ENCODE assay signal across 12 cellular contexts in the genomic region with DNA sequence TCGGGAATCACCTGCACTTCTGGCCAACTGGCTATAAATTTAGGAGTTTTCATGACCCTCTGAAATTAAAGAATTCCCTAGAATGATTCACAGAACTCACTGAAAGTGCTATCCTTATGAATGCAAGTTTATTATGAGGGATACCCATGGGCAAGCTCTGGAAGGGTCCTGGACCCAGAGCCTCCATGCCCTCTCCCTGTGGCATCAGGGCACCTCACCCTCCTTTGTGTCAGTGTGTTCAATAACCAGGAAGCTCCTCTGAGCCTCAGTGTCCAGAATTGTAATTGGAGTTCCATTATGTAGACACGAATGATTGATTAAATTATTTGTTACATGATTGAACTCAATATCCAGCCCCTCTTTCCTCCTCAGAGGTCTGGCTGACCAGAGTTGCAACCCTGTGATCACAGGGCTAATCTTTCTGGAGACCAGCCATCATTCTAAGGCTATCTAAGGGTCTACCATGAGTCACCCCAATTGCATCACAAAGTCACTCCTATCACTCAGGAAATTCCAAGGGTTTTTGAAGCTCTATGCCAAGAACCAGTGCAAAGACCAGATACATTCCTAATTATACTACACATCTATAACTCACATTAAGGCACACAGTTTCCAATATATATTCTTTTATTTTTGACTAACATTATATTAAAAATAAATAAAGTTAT. TPM values are rescaled to one million over a fixed set of nuclear protein-coding genes. Genes with fewer than 3 reads are reported as not detected.
DNase-seq lines count a peak whose midpoint lies in the region; ATAC-seq, FAIRE-seq and TF ChIP-seq lines count a peak whose summit lies in the region.
"Had no signal": no experiment of that assay in that cellular context is flagged by ENCODE, and none has a peak within 500 bp of the region (broad histone marks: within the 10 kb centered on the region; RNA-seq: fewer than 3 reads in every experiment).

No MANE protein-coding gene starts in this region.

- H3K4me3 ChIP-seq in hepatocyte = no peak overlapping the region
- H3K4me3 ChIP-seq in small intestine (ENCODE audit: low read depth in 1 of 2, low read length in 2 of 2) = no peak overlapping the region
- H3K4me3 ChIP-seq: SJCRH30 had no signal

- peak overlapping the region; percentile 6 for H3K4me2 ChIP-seq in hepatocyte

- no peaks in the 10 kb centered on the region for H4K20me1 ChIP-seq in hepatocyte (ENCODE audit: insufficient read depth, poor library complexity, severe bottlenecking)

- H2AFZ ChIP-seq in hepatocyte = no peak overlapping the region

- no peak for TF ChIP-seq CTCF in hepatocyte (IDR thresholded peaks at IDR 0.05; ENCODE audit: poor library complexity)

- ATAC-seq in HG02763 (IDR thresholded peaks at IDR 0.05; ENCODE audit: unreplicated experiment) = no peak

- DNase-seq in HK-2 (ENCODE audit: unreplicated experiment) = peak; percentile 22
- DNase-seq in astrocyte of the hippocampus (ENCODE audit: low read depth, low spot score) = peak; percentile 84
- DNase-seq in hepatocyte (ENCODE audit: low spot score) = peak; percentile 65
- DNase-seq in small intestine = peak; percentile 65
- DNase-seq in KG1 (lab: John Stamatoyannopoulos, UW) = no peak
- no peak for DNase-seq in stimulated activated naive CD4-positive, alpha-beta T cell treated with Interleukin-2 at 50 U/mL for 16 hours (lab: John Stamatoyannopoulos, UW)
- no peak for DNase-seq in RKO (ENCODE audit: low spot score)
- DNase-seq: GDM1; NCI-H1105 treated with DMSO at 0.1 percent for 48 hours; stimulated activated CD4-positive, alpha-beta T cell treated with anti-CD3 and anti-CD28 coated beads, Interleukin-2, amount 100 ng/mL, for 24 hours had no signal

- peaks cover 54% of the 10 kb centered on the region for H3K4me1 ChIP-seq in hepatocyte (ENCODE audit: insufficient read depth)
- H3K4me1 ChIP-seq in small intestine (ENCODE audit: control insufficient read depth in 2 of 2, insufficient read depth in 1 of 2, low read depth in 1 of 2, low read length in 1 of 2) = no peaks in the 10 kb centered on the region

- H3K27me3 ChIP-seq in hepatocyte (no peaks in the 10 kb centered on the region), small intestine (ENCODE audit: control insufficient read depth in 2 of 2, insufficient read depth in 2 of 2, low read length in 2 of 2) (no peaks in the 10 kb centered on the region)
- H3K27me3 ChIP-seq: SJCRH30 had no signal

- WGBS in hepatocyte (ENCODE audit: low lambda C conversion rate, missing lambda C conversion rate) = 81% methylated on average over 2 of the region's 2 CpGs
- 86 to 88% (median 86%) methylated on average over 2 of the region's 2 CpGs for WGBS in small intestine, 3 donors

- H3K27ac ChIP-seq in hepatocyte (peak overlapping the region; percentile 83), small intestine (ENCODE audit: low read depth in 1 of 2, low read length in 1 of 2) (no peak overlapping the region)
- H3K27ac ChIP-seq: SJCRH30 had no signal

- H3K9me2 ChIP-seq in hepatocyte (replicated peaks; ENCODE audit: insufficient read depth) = no peaks in the 10 kb centered on the region

- H3K36me3 ChIP-seq in hepatocyte (replicated peaks; ENCODE audit: insufficient read depth, low read depth) (no peaks in the 10 kb centered on the region), small intestine (ENCODE audit: control insufficient read depth in 2 of 2, insufficient read depth in 2 of 2, low read length in 2 of 2) (no peaks in the 10 kb centered on the region)
- H3K36me3 ChIP-seq: SJCRH30 had no signal

- FAIRE-seq in small intestine (lab: Jason Lieb, UNC) = no peak

- peaks cover 28% of the 10 kb centered on the region for H3K79me2 ChIP-seq in hepatocyte

- no peaks in the 10 kb centered on the region for H3K9me3 ChIP-seq in hepatocyte (ENCODE audit: low read depth)
- H3K9me3 ChIP-seq in small intestine (ENCODE audit: control insufficient read depth, low read depth) = no peaks in the 10 kb centered on the region

RNA-seq across cellular contexts. Expression of a gene that starts 8.9 kb away (rescaled TPM):
- 194 and 218 TPM in 2 replicates for total RNA-seq in hepatocyte
- polyA plus RNA-seq in hepatocyte (198 and 201 TPM in 2 replicates), small intestine (10 to 100 TPM; 17.5 to 64.6 (median 41.9) TPM)

Comparison
In these comparisons a context has a peak if more than half of its experiments do, and no peak if none do; other contexts are left out.
1. DNase-seq: peak in HK-2 (single experiment), astrocyte of the hippocampus (single experiment), hepatocyte (single experiment) and small intestine (single experiment); none in KG1 (single experiment), stimulated activated naive CD4-positive, alpha-beta T cell treated with Interleukin-2 at 50 U/mL for 16 hours (single experiment) and RKO (single experiment).